In the genomic region with DNA sequence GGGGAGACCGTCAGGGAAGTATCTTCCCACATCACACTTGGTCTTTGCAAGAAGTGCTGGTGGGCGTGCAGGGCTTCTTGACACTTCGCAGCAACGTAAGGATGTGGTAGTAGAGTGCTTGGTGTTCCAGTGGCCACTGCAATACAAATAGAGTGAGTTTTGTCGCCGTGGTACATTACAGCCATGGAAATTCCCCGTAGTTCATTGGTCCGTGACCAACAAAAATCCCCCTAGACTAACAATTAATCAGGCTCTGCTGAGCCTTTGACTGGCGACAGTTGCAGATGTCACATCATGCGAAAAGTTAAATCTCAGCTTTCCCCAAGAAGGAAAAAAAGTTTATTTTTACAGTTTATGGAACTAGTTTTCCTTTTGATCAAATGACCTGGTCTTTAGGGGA, we compare ENCODE assay signal across 18 cellular contexts.
A peak's percentile ranks its signal among the peaks of the same experiment; 100 is the strongest.
DNase-seq lines count a peak whose midpoint lies in the region; ATAC-seq and TF ChIP-seq lines count a peak whose summit lies in the region.
"Had no signal": no experiment of that assay in that cellular context is flagged by ENCODE, and none has a peak within 500 bp of the region (broad histone marks: within the 10 kb centered on the region; RNA-seq: fewer than 3 reads in every experiment).

No MANE protein-coding gene starts in this region.

- no peaks in the 10 kb centered on the region for H3K27me3 ChIP-seq in DOHH2 (ENCODE audit: control insufficient read depth, low read length)
- no peaks in the 10 kb centered on the region for H3K27me3 ChIP-seq in left lung
- H3K27me3 ChIP-seq: upper lobe of right lung had no signal

- no peak overlapping the region for H3K4me3 Mint-ChIP-seq in glutamatergic neuron (ENCODE audit: unreplicated experiment)
- H3K4me3 Mint-ChIP-seq in HFFc6, result no peak overlapping the region
- H3K4me3 Mint-ChIP-seq: activated CD8-positive, alpha-beta memory T cell treated with anti-CD3 and anti-CD28 coated beads, Interleukin-2, amount 10 ng/mL, durations not matched to agents 7 days and 5 days had no signal

- H3K9me3 Mint-ChIP-seq in glutamatergic neuron (ENCODE audit: unreplicated experiment) (peaks cover 2% of the 10 kb centered on the region), HFFc6 (peaks cover 23% of the 10 kb centered on the region)

- H3K36me3 ChIP-seq in DOHH2 (ENCODE audit: control insufficient read depth, low read length), result peaks cover 3% of the 10 kb centered on the region; the same call in 1 of the 2 replicates
- no peaks in the 10 kb centered on the region for H3K36me3 ChIP-seq in left lung
- H3K36me3 ChIP-seq: upper lobe of right lung had no signal

- H3K27me3 Mint-ChIP-seq in glutamatergic neuron (ENCODE audit: unreplicated experiment), result peaks cover 2% of the 10 kb centered on the region
- no peaks in the 10 kb centered on the region for H3K27me3 Mint-ChIP-seq in HFFc6 (ENCODE audit: insufficient read depth)
- H3K27me3 Mint-ChIP-seq: activated CD8-positive, alpha-beta memory T cell treated with anti-CD3 and anti-CD28 coated beads, Interleukin-2, amount 10 ng/mL, durations not matched to agents 7 days and 5 days had no signal

- H3K4me2 ChIP-seq in DOHH2 (ENCODE audit: low read length), result peak overlapping the region; percentile 28; the same call in 1 of the 2 replicates

- intact Hi-C loops in left lung (cut with DNase I), result no loop called here

- ATAC-seq in GM19023 (IDR thresholded peaks at IDR 0.05; ENCODE audit: unreplicated experiment) (peak; percentile 29), HG03060 (IDR thresholded peaks at IDR 0.05; ENCODE audit: low read depth, unreplicated experiment) (peak; percentile 41), left lung (no peak)
- ATAC-seq: activated CD8-positive, alpha-beta memory T cell treated with anti-CD3 and anti-CD28 coated beads, Interleukin-2, amount 10 ng/mL, durations not matched to agents 7 days and 5 days; left ventricle myocardium superior; stimulated activated naive CD8-positive, alpha-beta T cell treated with anti-CD3 and anti-CD28 coated beads, Interleukin-15, Interleukin-2, amounts not matched to agents 100 U/mL and 50 U/mL, for 24 hours; upper lobe of right lung had no signal

- H3K79me2 ChIP-seq in DOHH2 (ENCODE audit: control insufficient read depth, low read length), result no peaks in the 10 kb centered on the region; the same call in 1 of the 2 replicates

- DNase-seq in glutamatergic neuron (no peak), HFFc6 (no peak), NCI-H2227 (lab: John Stamatoyannopoulos, UW; ENCODE audit: unreplicated experiment) (no peak), left lung (no peak), OCI-M2 (lab: John Stamatoyannopoulos, UW; ENCODE audit: unreplicated experiment) (no peak)
- DNase-seq: activated CD8-positive, alpha-beta memory T cell treated with anti-CD3 and anti-CD28 coated beads, Interleukin-2, amount 10 ng/mL, durations not matched to agents 7 days and 5 days; activated effector memory CD4-positive, alpha-beta T cell treated with anti-CD3 and anti-CD28 coated beads, Interleukin-2, amount 50 U/mL, for 16 hours; amygdala; cerebellar nuclear complex; GDM1; left ventricle myocardium superior; MV-4-11; NCI-H748 treated with DMSO at 0.1 percent for 48 hours; stimulated activated naive CD8-positive, alpha-beta T cell treated with anti-CD3 and anti-CD28 coated beads, Interleukin-15, Interleukin-2, amounts not matched to agents 100 U/mL and 50 U/mL, for 24 hours; upper lobe of right lung had no signal

- H3K4me3 ChIP-seq in DOHH2 (ENCODE audit: low read length) (no peak overlapping the region), left lung (no peak overlapping the region)
- H3K4me3 ChIP-seq: upper lobe of right lung had no signal

- peaks cover 56% of the 10 kb centered on the region for H3K4me1 ChIP-seq in DOHH2 (ENCODE audit: control insufficient read depth, low read length)
- no peaks in the 10 kb centered on the region for H3K4me1 ChIP-seq in left lung
- H3K4me1 ChIP-seq: upper lobe of right lung had no signal

- H3K27ac ChIP-seq in DOHH2 (ENCODE audit: low read depth, low read length), result no peak overlapping the region
- H3K27ac ChIP-seq in left lung, result no peak overlapping the region
- H3K27ac ChIP-seq: upper lobe of right lung had no signal

- peaks cover 20% of the 10 kb centered on the region for H3F3A ChIP-seq in DOHH2 (ENCODE audit: control insufficient read depth, insufficient read depth)

- no peak for TF ChIP-seq CTCF in DOHH2 (IDR thresholded peaks at IDR 0.05; ENCODE audit: low read depth, low read length, poor library complexity, severe bottlenecking)
- TF ChIP-seq CTCF in glutamatergic neuron (IDR thresholded peaks at IDR 0.05; ENCODE audit: partially characterized antibody, unreplicated experiment), result no peak
- no peak for TF ChIP-seq CTCF in HFFc6 (IDR thresholded peaks at IDR 0.05)
- TF ChIP-seq CTCF in left lung (IDR thresholded peaks at IDR 0.05), result no peak

- H3K9me3 ChIP-seq in DOHH2 (ENCODE audit: control insufficient read depth, insufficient read depth, low read length) (no peaks in the 10 kb centered on the region), left lung (peaks cover 0 to 2% of the 10 kb centered on the region in 2 donors)
- H3K9me3 ChIP-seq: upper lobe of right lung had no signal

- H3K36me3 Mint-ChIP-seq in glutamatergic neuron (ENCODE audit: unreplicated experiment) (no peaks in the 10 kb centered on the region), HFFc6 (ENCODE audit: low read depth) (peaks cover 4% of the 10 kb centered on the region)
- H3K36me3 Mint-ChIP-seq: activated CD8-positive, alpha-beta memory T cell treated with anti-CD3 and anti-CD28 coated beads, Interleukin-2, amount 10 ng/mL, durations not matched to agents 7 days and 5 days had no signal

- H3K27ac Mint-ChIP-seq in glutamatergic neuron (ENCODE audit: unreplicated experiment) (peak overlapping the region; percentile 77), HFFc6 (no peak overlapping the region)
- H3K27ac Mint-ChIP-seq: activated CD8-positive, alpha-beta memory T cell treated with anti-CD3 and anti-CD28 coated beads, Interleukin-2, amount 10 ng/mL, durations not matched to agents 7 days and 5 days had no signal

- H3K4me1 Mint-ChIP-seq in glutamatergic neuron (ENCODE audit: low read depth, unreplicated experiment), result peaks cover 45% of the 10 kb centered on the region
- no peaks in the 10 kb centered on the region for H3K4me1 Mint-ChIP-seq in HFFc6 (ENCODE audit: low read depth)
- H3K4me1 Mint-ChIP-seq: activated CD8-positive, alpha-beta memory T cell treated with anti-CD3 and anti-CD28 coated beads, Interleukin-2, amount 10 ng/mL, durations not matched to agents 7 days and 5 days had no signal

- no peaks in the 10 kb centered on the region for H4K20me1 ChIP-seq in DOHH2 (ENCODE audit: control insufficient read depth, insufficient read depth, low read depth, low read length)

- no peaks in the 10 kb centered on the region for H3K9me2 ChIP-seq in DOHH2 (replicated peaks; ENCODE audit: control insufficient read depth, low read length)
